In genomic region chr15:54840999-54841398, GRCh38 we compare ENCODE assay signal across 27 cellular contexts.
DNase-seq lines count a peak whose midpoint lies in the region; ATAC-seq and TF ChIP-seq lines count a peak whose summit lies in the region.
"Had no signal": no experiment of that assay in that cellular context is flagged by ENCODE, and none has a peak within 500 bp of the region (broad histone marks: within the 10 kb centered on the region; RNA-seq: fewer than 3 reads in every experiment).

No MANE protein-coding gene starts in this region.

- H3K9me3 Mint-ChIP-seq in GM23338 (peaks cover 54% of the 10 kb centered on the region), endodermal cell (no peaks in the 10 kb centered on the region)
- H3K9me3 Mint-ChIP-seq: activated naive CD8-positive, alpha-beta T cell treated with anti-CD3 and anti-CD28 coated beads, Interleukin-2, amount 50 U/mL, for 24 hours; CD4-positive, alpha-beta T cell had no signal

- H3K4me3 Mint-ChIP-seq in GM23338 (no peak overlapping the region), endodermal cell (no peak overlapping the region)
- H3K4me3 Mint-ChIP-seq: activated CD4-positive, alpha-beta T cell treated with anti-CD3 and anti-CD28 coated beads for 36 hours; activated naive CD8-positive, alpha-beta T cell treated with anti-CD3 and anti-CD28 coated beads, Interleukin-2, amount 50 U/mL, for 24 hours; CD4-positive, alpha-beta T cell; naive B cell had no signal

- H3K4me2 ChIP-seq in GM23338 (no peak overlapping the region), MM.1S (ENCODE audit: low read depth, low read length) (no peak overlapping the region)

- H3K27ac Mint-ChIP-seq in GM23338, result no peak overlapping the region
- no peak overlapping the region for H3K27ac Mint-ChIP-seq in endodermal cell
- H3K27ac Mint-ChIP-seq: activated CD4-positive, alpha-beta T cell treated with anti-CD3 and anti-CD28 coated beads for 36 hours; activated naive CD8-positive, alpha-beta T cell treated with anti-CD3 and anti-CD28 coated beads, Interleukin-2, amount 50 U/mL, for 24 hours; CD4-positive, alpha-beta T cell; naive B cell had no signal

- H3K4me1 ChIP-seq in GM23338 (ENCODE audit: insufficient read depth) (no peaks in the 10 kb centered on the region), MM.1S (ENCODE audit: low read length) (peaks cover 42% of the 10 kb centered on the region), endodermal cell (ENCODE audit: control insufficient read depth, insufficient read depth, low read length) (no peaks in the 10 kb centered on the region), psoas muscle (no peaks in the 10 kb centered on the region), left ventricle myocardium inferior (no peaks in the 10 kb centered on the region)

- H3K79me2 ChIP-seq in GM23338 (replicated peaks; ENCODE audit: insufficient read depth), result no peaks in the 10 kb centered on the region
- H3K79me2 ChIP-seq in MM.1S (ENCODE audit: low read length), result no peaks in the 10 kb centered on the region

- no peaks in the 10 kb centered on the region for H3F3A ChIP-seq in GM23338 (replicated peaks; ENCODE audit: low read depth)
- peaks cover 13% of the 10 kb centered on the region for H3F3A ChIP-seq in MM.1S (ENCODE audit: insufficient read depth, low read length)

- H3K36me3 ChIP-seq in GM23338 (ENCODE audit: insufficient read depth), result 0 out of 2 replicates have a peak, but pooled peaks cover 16% of the 10 kb centered on the region
- no peaks in the 10 kb centered on the region for H3K36me3 ChIP-seq in MM.1S (replicated peaks; ENCODE audit: insufficient read depth, low read length)
- no peaks in the 10 kb centered on the region for H3K36me3 ChIP-seq in endodermal cell (ENCODE audit: control insufficient read depth, insufficient read depth, low read length)
- no peaks in the 10 kb centered on the region for H3K36me3 ChIP-seq in psoas muscle (ENCODE audit: insufficient read depth in 1 of 2, low read depth in 1 of 2)
- H3K36me3 ChIP-seq in left ventricle myocardium inferior, result no peaks in the 10 kb centered on the region
- H3K36me3 ChIP-seq: thoracic aorta had no signal

- H3K27ac ChIP-seq in GM23338 (ENCODE audit: low read depth) (no peak overlapping the region), MM.1S (ENCODE audit: low read length) (no peak overlapping the region), endodermal cell (ENCODE audit: low read depth, low read length) (no peak overlapping the region), psoas muscle (peak overlapping the region; percentile 62), left ventricle myocardium inferior (replicated peaks) (no peak overlapping the region)
- H3K27ac ChIP-seq: epithelial cell of prostate, thoracic aorta had no signal

- ATAC-seq in GM23338 (peak; percentile 98), psoas muscle (peak in 2 of 4 donors; percentile 30 to 40)
- ATAC-seq: activated CD4-positive, alpha-beta T cell treated with anti-CD3 and anti-CD28 coated beads for 36 hours; activated naive CD8-positive, alpha-beta T cell treated with anti-CD3 and anti-CD28 coated beads, Interleukin-2, amount 50 U/mL, for 24 hours; left lobe of liver; right cardiac atrium had no signal

- no peaks in the 10 kb centered on the region for H3K27me3 ChIP-seq in GM23338 (ENCODE audit: insufficient read depth)
- no peaks in the 10 kb centered on the region for H3K27me3 ChIP-seq in MM.1S (replicated peaks; ENCODE audit: insufficient read depth, low read length)
- no peaks in the 10 kb centered on the region for H3K27me3 ChIP-seq in endodermal cell (ENCODE audit: control insufficient read depth, insufficient read depth, low read length, poor library complexity, severe bottlenecking)
- H3K27me3 ChIP-seq in psoas muscle (ENCODE audit: insufficient read depth in 3 of 3, low read length in 2 of 3), result no peaks in the 10 kb centered on the region
- H3K27me3 ChIP-seq in left ventricle myocardium inferior (ENCODE audit: low read depth), result no peaks in the 10 kb centered on the region

- H3K4me3 ChIP-seq in GM23338, result no peak overlapping the region
- no peak overlapping the region for H3K4me3 ChIP-seq in MM.1S (ENCODE audit: low read length)
- no peak overlapping the region for H3K4me3 ChIP-seq in endodermal cell (ENCODE audit: low read length)
- H3K4me3 ChIP-seq in psoas muscle, result no peak overlapping the region
- no peak overlapping the region for H3K4me3 ChIP-seq in left ventricle myocardium inferior
- H3K4me3 ChIP-seq: thoracic aorta had no signal

- H3K9me2 ChIP-seq in GM23338 (ENCODE audit: insufficient read depth) (no peaks in the 10 kb centered on the region), MM.1S (replicated peaks; ENCODE audit: insufficient read depth, low read length) (no peaks in the 10 kb centered on the region)

- H2AFZ ChIP-seq in GM23338 (no peak overlapping the region), MM.1S (ENCODE audit: low read length) (no peak overlapping the region)

- H3K9me3 ChIP-seq in MM.1S (replicated peaks; ENCODE audit: insufficient read depth, low read length) (no peaks in the 10 kb centered on the region), endodermal cell (ENCODE audit: control insufficient read depth, low read length) (no peaks in the 10 kb centered on the region), psoas muscle (no peaks in the 10 kb centered on the region), left ventricle myocardium inferior (replicated peaks) (no peaks in the 10 kb centered on the region)
- H3K9me3 ChIP-seq: thoracic aorta had no signal

- peaks cover 13% of the 10 kb centered on the region; the same call in 2 of the 3 replicates for H3K4me1 Mint-ChIP-seq in GM23338
- H3K4me1 Mint-ChIP-seq in endodermal cell, result no peaks in the 10 kb centered on the region
- H3K4me1 Mint-ChIP-seq: activated CD4-positive, alpha-beta T cell treated with anti-CD3 and anti-CD28 coated beads for 36 hours; activated naive CD8-positive, alpha-beta T cell treated with anti-CD3 and anti-CD28 coated beads, Interleukin-2, amount 50 U/mL, for 24 hours; naive B cell had no signal

- H4K20me1 ChIP-seq in GM23338 (replicated peaks; ENCODE audit: insufficient read depth) (no peaks in the 10 kb centered on the region), MM.1S (ENCODE audit: insufficient read depth, low read length) (no peaks in the 10 kb centered on the region)

- no peaks in the 10 kb centered on the region for H3K27me3 Mint-ChIP-seq in GM23338 (ENCODE audit: insufficient read depth, low read depth, poor library complexity)
- no peaks in the 10 kb centered on the region for H3K27me3 Mint-ChIP-seq in endodermal cell (ENCODE audit: insufficient read depth)
- H3K27me3 Mint-ChIP-seq: activated CD4-positive, alpha-beta T cell treated with anti-CD3 and anti-CD28 coated beads for 36 hours; activated naive CD8-positive, alpha-beta T cell treated with anti-CD3 and anti-CD28 coated beads, Interleukin-2, amount 50 U/mL, for 24 hours; CD4-positive, alpha-beta T cell had no signal

- intact Hi-C loops in psoas muscle (cut with DNase I) (no loop called here), left ventricle myocardium inferior (cut with micrococcal nuclease) (no loop called here)

- 31 to 38% methylated on average over 2 of the region's 2 CpGs for WGBS in endodermal cell (ENCODE audit: insufficient coverage in 1 of 2, insufficient read length in 1 of 2), 2 experiments
- 10 to 22% (median 20%) methylated on average over 2 of the region's 2 CpGs for WGBS in psoas muscle, 3 donors

- no peak overlapping the region for H3K9ac ChIP-seq in MM.1S (ENCODE audit: low read length)
- H3K9ac ChIP-seq in endodermal cell (ENCODE audit: extremely low read depth, low read length, poor library complexity, severe bottlenecking), result no peak overlapping the region

- TF ChIP-seq CTCF in GM23338 (conservative IDR thresholded peaks at IDR 0.05; ENCODE audit: low read depth in 2 of 2) (no peak), MM.1S (IDR thresholded peaks at IDR 0.05; ENCODE audit: low read length) (peak; percentile 15; the same call in 1 of the 2 replicates), endodermal cell (conservative IDR thresholded peaks at IDR 0.05) (peak; percentile 74), psoas muscle (IDR thresholded peaks at IDR 0.05) (no peak), left ventricle myocardium inferior (IDR thresholded peaks at IDR 0.05; ENCODE audit: borderline replicate concordance) (no peak)

- DNase-seq in GM23338 (ENCODE audit: low spot score) (peak; percentile 24), MM.1S (peak; percentile 11), endodermal cell (peak; percentile 76), psoas muscle (no peak), left ventricle myocardium inferior (no peak), SW480 (ENCODE audit: low spot score) (no peak), occipital lobe (lab: John Stamatoyannopoulos, UW) (no peak)
- DNase-seq: activated CD4-positive, alpha-beta T cell treated with anti-CD3 and anti-CD28 coated beads for 36 hours; activated CD8-positive, alpha-beta memory T cell treated with anti-CD3 and anti-CD28 coated beads for 24 hours; activated gamma-delta T cell treated with Interleukin-2 at 50 U/mL for 16 hours; activated naive CD8-positive, alpha-beta T cell treated with anti-CD3 and anti-CD28 coated beads, Interleukin-2, amount 50 U/mL, for 24 hours; activated T-cell treated with anti-CD3 and anti-CD28 coated beads, Interleukin-2, amount 50 U/mL, for 1 hour; CD4-positive, alpha-beta T cell; glutamatergic neuron; GOT3; naive B cell; NCI-H1048; NCI-H1930; NCI-H2227 treated with DMSO at 0.1 percent for 48 hours; right cardiac atrium; Right ventricle myocardium superior; stimulated activated CD4-positive, alpha-beta T cell treated with anti-CD3 and anti-CD28 coated beads, Interleukin-4, amount 100 ng/mL, for 1 hour; stimulated activated naive CD4-positive, alpha-beta T cell; SW 1271 had no signal

- H3K36me3 Mint-ChIP-seq in GM23338 (ENCODE audit: low read depth) (no peaks in the 10 kb centered on the region), endodermal cell (ENCODE audit: low read depth) (no peaks in the 10 kb centered on the region)
- H3K36me3 Mint-ChIP-seq: naive B cell had no signal

Comparison
In these comparisons a context has a peak if more than half of its experiments do, and no peak if none do; other contexts are left out.
1. DNase-seq: peak in GM23338 (single experiment), MM.1S (single experiment) and endodermal cell (single experiment); none in psoas muscle (0 of 2), left ventricle myocardium inferior (single experiment), SW480 (single experiment) and occipital lobe (single experiment).
2. CTCF ChIP-seq: peak in MM.1S (single experiment) and endodermal cell (single experiment); none in GM23338 (0 of 2), psoas muscle (single experiment) and left ventricle myocardium inferior (single experiment).